Comparison of ENCODE assay signal across 9 cellular contexts in the genomic region with DNA sequence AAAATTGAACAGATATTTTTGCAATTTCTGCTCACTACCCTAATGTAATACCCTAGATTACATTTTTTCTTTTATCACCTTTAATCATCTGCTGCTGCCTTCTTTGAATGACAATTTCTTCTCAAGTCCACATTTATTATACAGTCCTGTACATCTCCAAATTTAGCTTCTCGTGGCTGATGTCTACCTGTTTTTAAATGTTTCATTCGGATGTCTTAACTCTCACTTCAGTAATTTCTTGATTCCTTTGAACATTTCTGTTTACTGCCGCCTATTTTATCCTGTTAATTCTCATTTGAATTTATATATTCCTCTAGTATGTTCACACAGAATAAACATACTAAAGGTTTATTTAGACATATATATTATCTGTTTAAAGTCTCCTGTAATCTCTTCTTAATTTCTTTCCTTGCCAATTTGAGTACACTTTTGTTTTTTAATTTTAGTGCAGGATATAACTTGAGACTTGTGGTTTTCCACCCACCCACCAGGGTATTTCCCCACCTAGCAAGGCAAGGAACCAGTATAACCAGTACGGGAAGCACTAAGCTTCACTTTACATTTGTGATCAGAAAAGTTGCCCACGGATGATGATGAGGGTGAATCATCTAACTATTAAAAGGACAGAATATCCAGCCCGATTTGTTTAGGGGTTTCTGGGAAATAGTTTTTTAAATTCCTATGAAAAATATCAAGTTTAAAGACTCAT. TPM values are rescaled to one million over a fixed set of nuclear protein-coding genes. Genes with fewer than 3 reads are reported as not detected.
DNase-seq lines count a peak whose midpoint lies in the region; ATAC-seq and TF ChIP-seq lines count a peak whose summit lies in the region.
"Had no signal": no experiment of that assay in that cellular context is flagged by ENCODE, and none has a peak within 500 bp of the region (broad histone marks: within the 10 kb centered on the region; RNA-seq: fewer than 3 reads in every experiment).

No MANE protein-coding gene starts in this region.

- no peak for TF ChIP-seq POLR2A in prostate gland (IDR thresholded peaks at IDR 0.05)

- no peaks in the 10 kb centered on the region for H3K36me3 ChIP-seq in prostate gland

- 48% methylated on average over 6 of the region's 6 CpGs for WGBS in prostate gland

- peak overlapping the region; percentile 64 for H3K4me3 Mint-ChIP-seq in activated naive CD8-positive, alpha-beta T cell treated with anti-CD3 and anti-CD28 coated beads, Interleukin-2, amount 50 U/mL, for 24 hours
- H3K4me3 Mint-ChIP-seq in stimulated activated naive B cell treated with anti-CD40 and anti-IgM and Interleukin-4, amounts not matched to agents 10 μg/mL and 1 μg/mL and 100 μg/mL, for 72 hours: peak overlapping the region; percentile 61 to 67

- no peak overlapping the region for H3K27ac ChIP-seq in prostate gland
- H3K27ac ChIP-seq: A549 had no signal

- no peak for DNase-seq in activated CD4-positive, CD25-positive, alpha-beta regulatory T cell treated with anti-CD3 and anti-CD28 coated beads, Interleukin-2, amount 50 U/mL, for 72 hours
- DNase-seq in HPDE6-E6E7 (ENCODE audit: extremely low spot score): peak; percentile 58
- peak; percentile 61 for DNase-seq in activated naive CD8-positive, alpha-beta T cell treated with anti-CD3 and anti-CD28 coated beads, Interleukin-2, amount 50 U/mL, for 24 hours
- DNase-seq in stimulated activated naive B cell treated with anti-CD40 and anti-IgM and Interleukin-4, amounts not matched to agents 10 μg/mL and 1 μg/mL and 100 μg/mL, for 72 hours: no peak
- no peak for DNase-seq in dermis blood vessel endothelial cell
- DNase-seq in NCI-H128 (lab: John Stamatoyannopoulos, UW; ENCODE audit: unreplicated experiment): no peak
- no peak for DNase-seq in prostate gland (ENCODE audit: low spot score)

- H3K4me3 ChIP-seq in prostate gland: no peak overlapping the region
- H3K4me3 ChIP-seq: A549 had no signal

- TF ChIP-seq CTCF in prostate gland (IDR thresholded peaks at IDR 0.05): no peak

- no peaks in the 10 kb centered on the region for H3K9me3 ChIP-seq in prostate gland
- H3K9me3 ChIP-seq: A549 had no signal

- peak overlapping the region; percentile 41 for H3K27ac Mint-ChIP-seq in activated naive CD8-positive, alpha-beta T cell treated with anti-CD3 and anti-CD28 coated beads, Interleukin-2, amount 50 U/mL, for 24 hours
- H3K27ac Mint-ChIP-seq in stimulated activated naive B cell treated with anti-CD40 and anti-IgM and Interleukin-4, amounts not matched to agents 10 μg/mL and 1 μg/mL and 100 μg/mL, for 72 hours: peak overlapping the region; percentile 49

- no peaks in the 10 kb centered on the region for H3K27me3 Mint-ChIP-seq in activated naive CD8-positive, alpha-beta T cell treated with anti-CD3 and anti-CD28 coated beads, Interleukin-2, amount 50 U/mL, for 24 hours
- H3K27me3 Mint-ChIP-seq in stimulated activated naive B cell treated with anti-CD40 and anti-IgM and Interleukin-4, amounts not matched to agents 10 μg/mL and 1 μg/mL and 100 μg/mL, for 72 hours: no peaks in the 10 kb centered on the region

- intact Hi-C loops in prostate gland (cut with DNase I): no loop called here

- peaks cover 21% of the 10 kb centered on the region for H3K4me1 Mint-ChIP-seq in activated naive CD8-positive, alpha-beta T cell treated with anti-CD3 and anti-CD28 coated beads, Interleukin-2, amount 50 U/mL, for 24 hours
- H3K4me1 Mint-ChIP-seq in stimulated activated naive B cell treated with anti-CD40 and anti-IgM and Interleukin-4, amounts not matched to agents 10 μg/mL and 1 μg/mL and 100 μg/mL, for 72 hours: peaks cover 9 to 15% of the 10 kb centered on the region in 2 donors

- H3K4me1 ChIP-seq in prostate gland (replicated peaks): no peaks in the 10 kb centered on the region
- H3K4me1 ChIP-seq: A549 had no signal

- H3K27me3 ChIP-seq in prostate gland (replicated peaks; ENCODE audit: insufficient read depth): no peaks in the 10 kb centered on the region

- no peaks in the 10 kb centered on the region for H3K36me3 Mint-ChIP-seq in activated naive CD8-positive, alpha-beta T cell treated with anti-CD3 and anti-CD28 coated beads, Interleukin-2, amount 50 U/mL, for 24 hours (ENCODE audit: low read depth)
- no peaks in the 10 kb centered on the region for H3K36me3 Mint-ChIP-seq in stimulated activated naive B cell treated with anti-CD40 and anti-IgM and Interleukin-4, amounts not matched to agents 10 μg/mL and 1 μg/mL and 100 μg/mL, for 72 hours

- no peaks in the 10 kb centered on the region for H3K9me3 Mint-ChIP-seq in activated naive CD8-positive, alpha-beta T cell treated with anti-CD3 and anti-CD28 coated beads, Interleukin-2, amount 50 U/mL, for 24 hours
- H3K9me3 Mint-ChIP-seq in stimulated activated naive B cell treated with anti-CD40 and anti-IgM and Interleukin-4, amounts not matched to agents 10 μg/mL and 1 μg/mL and 100 μg/mL, for 72 hours: peaks cover 0 to 2% of the 10 kb centered on the region in 2 donors

- peak; percentile 90 to 98 for ATAC-seq in activated CD4-positive, CD25-positive, alpha-beta regulatory T cell treated with anti-CD3 and anti-CD28 coated beads, Interleukin-2, amount 50 U/mL, for 24 hours
- peak; percentile 95 for ATAC-seq in activated naive CD8-positive, alpha-beta T cell treated with anti-CD3 and anti-CD28 coated beads, Interleukin-2, amount 50 U/mL, for 24 hours
- peak; percentile 76 to 81 for ATAC-seq in stimulated activated naive B cell treated with anti-CD40 and anti-IgM and Interleukin-4, amounts not matched to agents 10 μg/mL and 1 μg/mL and 100 μg/mL, for 72 hours (replicated peaks)
- ATAC-seq: A549 had no signal

RNA-seq across cellular contexts. Expression of a gene that starts 12.7 kb away (rescaled TPM):
- not detected in 2 replicates for total RNA-seq in dermis blood vessel endothelial cell
- not detected for total RNA-seq in prostate gland

RNA-seq across cellular contexts. Expression of a gene that starts 36.1 kb away (rescaled TPM):
- total RNA-seq in dermis blood vessel endothelial cell (1.1 and 3.9 TPM in 2 replicates), prostate gland (1 to 10 TPM in 1 of 2 donors, not detected in 1; 1.2 TPM)

Comparison
In these comparisons a context has a peak if more than half of its experiments do, and no peak if none do; other contexts are left out.
1. DNase-seq: peak in HPDE6-E6E7 (single experiment) and activated naive CD8-positive, alpha-beta T cell treated with anti-CD3 and anti-CD28 coated beads, Interleukin-2, amount 50 U/mL, for 24 hours (single experiment); none in activated CD4-positive, CD25-positive, alpha-beta regulatory T cell treated with anti-CD3 and anti-CD28 coated beads, Interleukin-2, amount 50 U/mL, for 72 hours (single experiment), stimulated activated naive B cell treated with anti-CD40 and anti-IgM and Interleukin-4, amounts not matched to agents 10 μg/mL and 1 μg/mL and 100 μg/mL, for 72 hours (single experiment), dermis blood vessel endothelial cell (single experiment), NCI-H128 (single experiment) and prostate gland (single experiment).
2. Peak in every context shown above with its lines, with median percentiles within 50 percentile points of each other: ATAC-seq.